Comparison of ENCODE assay signal across 12 cellular contexts in the genomic region with DNA sequence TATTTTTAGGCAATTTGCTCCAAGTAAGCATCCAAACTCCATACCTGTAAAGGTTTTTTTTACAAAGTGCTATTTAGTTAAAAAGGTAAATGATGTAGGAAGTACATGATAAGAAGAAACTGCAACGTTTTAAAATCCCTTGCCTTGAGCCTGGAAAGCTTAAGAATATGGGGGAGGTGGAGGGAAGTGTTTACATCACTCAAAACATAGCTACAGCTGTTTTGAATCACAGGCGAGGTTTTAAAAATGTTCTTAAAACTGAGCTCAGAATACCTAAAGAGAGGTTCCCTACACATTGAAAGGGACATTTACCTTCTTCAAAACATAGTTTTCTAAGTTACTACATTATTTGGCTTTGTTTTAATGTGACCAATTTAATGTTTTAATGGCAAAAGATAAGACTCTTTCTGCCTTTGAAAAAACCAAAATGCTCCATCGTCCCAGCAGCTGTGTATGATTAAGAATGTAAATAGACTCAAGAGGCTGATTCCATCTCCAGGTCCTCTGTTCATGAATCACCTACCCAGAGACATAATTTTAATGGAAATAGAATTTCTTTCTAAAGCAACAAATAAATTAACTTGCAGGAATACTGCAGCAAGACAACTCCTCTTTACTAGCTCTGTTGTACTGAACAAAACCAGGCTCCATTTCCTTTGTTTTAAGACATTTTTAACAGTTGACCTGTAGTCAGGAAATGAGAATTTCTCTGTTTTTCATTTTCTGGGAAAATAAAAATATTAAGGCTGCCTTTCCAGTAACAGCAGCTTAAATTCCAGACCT. TPM values are rescaled to one million over a fixed set of nuclear protein-coding genes. Genes with fewer than 3 reads are reported as not detected.
DNase-seq lines count a peak whose midpoint lies in the region; FAIRE-seq and TF ChIP-seq lines count a peak whose summit lies in the region.
"Had no signal": no experiment of that assay in that cellular context is flagged by ENCODE, and none has a peak within 500 bp of the region (broad histone marks: within the 10 kb centered on the region; RNA-seq: fewer than 3 reads in every experiment).

No MANE protein-coding gene starts in this region.

- H3K14ac ChIP-seq in H9 (ENCODE audit: insufficient read depth, low read length), result no peak overlapping the region

- H3K4me1 ChIP-seq in H9 (ENCODE audit: insufficient read depth, low read length), result no peaks in the 10 kb centered on the region
- H3K4me1 ChIP-seq in keratinocyte (ENCODE audit: control insufficient read depth, extremely low read depth, insufficient read depth, low read length), result peaks cover 15% of the 10 kb centered on the region

- no peak overlapping the region for H4K8ac ChIP-seq in H9 (replicated peaks; ENCODE audit: insufficient read length, low read depth, low read length)

- no peak for FAIRE-seq in keratinocyte (lab: Jason Lieb, UNC)
- FAIRE-seq: D721Med had no signal

- DNase-seq in A172 (ENCODE audit: low spot score), result peak; percentile 63
- no peak for DNase-seq in H9
- DNase-seq in amniotic stem cell (lab: John Stamatoyannopoulos, UW), result peak; percentile 45
- no peak for DNase-seq in keratinocyte (ENCODE audit: low read depth, low spot score)
- DNase-seq in HT-29 (ENCODE audit: low spot score), result no peak
- no peak for DNase-seq in NCI-H1930 (lab: John Stamatoyannopoulos, UW)
- DNase-seq in activated CD4-positive, alpha-beta memory T cell treated with anti-CD3 and anti-CD28 coated beads for 36 hours, result no peak
- DNase-seq in KG1 (lab: John Stamatoyannopoulos, UW), result no peak

- peak overlapping the region; percentile 60 for H2BK20ac ChIP-seq in H9 (ENCODE audit: low read depth, low read length, poor library complexity, severe bottlenecking)

- intact Hi-C loops in activated CD4-positive, alpha-beta memory T cell treated with anti-CD3 and anti-CD28 coated beads for 36 hours (cut with micrococcal nuclease), result no loop called here

- H3K9me1 ChIP-seq in keratinocyte (ENCODE audit: control insufficient read depth, extremely low read depth, insufficient read depth, low read length), result no peaks in the 10 kb centered on the region

- no peak overlapping the region for H4K5ac ChIP-seq in H9 (ENCODE audit: insufficient read length, low read depth, low read length)

- no peak overlapping the region for H2BK15ac ChIP-seq in H9 (ENCODE audit: low read depth, low read length)

- no peaks in the 10 kb centered on the region for H3K79me2 ChIP-seq in H9 (ENCODE audit: insufficient read depth, low read length)
- no peaks in the 10 kb centered on the region for H3K79me2 ChIP-seq in keratinocyte (ENCODE audit: control insufficient read depth, insufficient read depth, low read length)

- H2BK5ac ChIP-seq in H9 (ENCODE audit: insufficient read length, low read length), result no peak overlapping the region

- H3K56ac ChIP-seq in H9 (ENCODE audit: insufficient read length, low read depth, low read length), result no peak overlapping the region

- POLR2A ChIA-PET in activated CD4-positive, alpha-beta memory T cell treated with anti-CD3 and anti-CD28 coated beads for 36 hours (lab: Charles Lee), result no interaction called here

- H3K79me1 ChIP-seq in H9 (ENCODE audit: insufficient read depth, low read depth, low read length, poor library complexity, severe bottlenecking), result no peaks in the 10 kb centered on the region

- no CpG with 5 or more reads among the region's 3 CpGs for WGBS in H9 (ENCODE audit: extremely low coverage, insufficient read length, low lambda C conversion rate)

- no peak overlapping the region for H3K23ac ChIP-seq in H9 (ENCODE audit: insufficient read length, low read depth, low read length)

- H3K9me3 ChIP-seq in H9 (ENCODE audit: control insufficient read depth, low read depth, low read length) (no peaks in the 10 kb centered on the region), keratinocyte (ENCODE audit: control insufficient read depth, low read depth, low read length) (no peaks in the 10 kb centered on the region)

- no peak overlapping the region for H2BK120ac ChIP-seq in H9 (ENCODE audit: low read depth, low read length, poor library complexity, severe bottlenecking)

- H3K4me2 ChIP-seq in H9 (ENCODE audit: insufficient read depth, insufficient read length, low read length) (no peak overlapping the region), keratinocyte (ENCODE audit: control insufficient read depth, extremely low read depth, insufficient read depth, low read depth, low read length) (peak overlapping the region; percentile 1)

- dilution Hi-C loops in keratinocyte (cut with MboI; ENCODE audit: extremely low pct_ligation_motif_present, low sequenced_read_pairs), result no loop called here

- H3K27ac ChIP-seq in H9 (ENCODE audit: insufficient read length, low read depth, low read length), result no peak overlapping the region
- H3K27ac ChIP-seq in keratinocyte (ENCODE audit: control insufficient read depth, insufficient read depth, low read length), result no peak overlapping the region

- no peaks in the 10 kb centered on the region for H3K23me2 ChIP-seq in H9 (ENCODE audit: insufficient read length, low read depth, low read length, poor library complexity, severe bottlenecking)

- no peaks in the 10 kb centered on the region for H3K9me3 Mint-ChIP-seq in H9
- no peaks in the 10 kb centered on the region for H3K9me3 Mint-ChIP-seq in activated CD4-positive, alpha-beta memory T cell treated with anti-CD3 and anti-CD28 coated beads for 36 hours
- H3K9me3 Mint-ChIP-seq: central memory CD8-positive, alpha-beta T cell; IgD-negative memory B cell; T-helper 1 cell treated with Interleukin-12 subunit alpha and Interleukin-12 subunit beta and Interleukin-4 antibody, amounts not matched to agents 30 μg/mL and 1 μg/mL, for 36 hours had no signal

- H3K4me3 ChIP-seq in keratinocyte (ENCODE audit: control insufficient read depth in 2 of 3, extremely low read depth in 1 of 3, insufficient read depth in 2 of 3, low read depth in 1 of 3, low read length in 3 of 3), result no peak overlapping the region

- H3K4ac ChIP-seq in H9 (ENCODE audit: low read depth, low read length), result no peak overlapping the region

- no peak for TF ChIP-seq CTCF in H9 (conservative IDR thresholded peaks at IDR 0.05)
- TF ChIP-seq CTCF in keratinocyte (optimal IDR thresholded peaks at IDR 0.05 in 1 of 3, IDR thresholded peaks at IDR 0.05 in 1 of 3, conservative IDR thresholded peaks at IDR 0.05 in 1 of 3; ENCODE audit: extremely low read depth in 1 of 3, insufficient read depth in 2 of 3, low read length in 3 of 3), result no peak

- H4K91ac ChIP-seq in H9 (ENCODE audit: insufficient read length, low read depth, low read length), result no peak overlapping the region

- H2AFZ ChIP-seq in H9 (ENCODE audit: low read length), result no peak overlapping the region
- H2AFZ ChIP-seq in keratinocyte (ENCODE audit: control insufficient read depth, low read length), result peak overlapping the region; percentile 51

- no peak overlapping the region for H3T11ph ChIP-seq in H9 (ENCODE audit: low read length)

- CTCF ChIA-PET in activated CD4-positive, alpha-beta memory T cell treated with anti-CD3 and anti-CD28 coated beads for 36 hours (lab: Charles Lee), result interaction anchor here (0.5 to 1.4 kb wide), 5 partner anchors 264 to 1907 kb away, joined by 3 to 7 read pairs (median 3); no protein-coding TSS in a partner anchor

- H3K27ac Mint-ChIP-seq in H9, result peak overlapping the region in 2 of 3 experiments; percentile 72 to 73; a peak in 2 of 7 replicates
- H3K27ac Mint-ChIP-seq in activated CD4-positive, alpha-beta memory T cell treated with anti-CD3 and anti-CD28 coated beads for 36 hours, result no peak overlapping the region
- H3K27ac Mint-ChIP-seq: IgD-negative memory B cell; T-helper 1 cell treated with Interleukin-12 subunit alpha and Interleukin-12 subunit beta and Interleukin-4 antibody, amounts not matched to agents 30 μg/mL and 1 μg/mL, for 36 hours had no signal

- H2BK12ac ChIP-seq in H9 (ENCODE audit: insufficient read length, low read depth, low read length), result no peak overlapping the region

- H3K36me3 Mint-ChIP-seq in H9 (ENCODE audit: insufficient read depth in 1 of 3, low read depth in 3 of 3), result no peaks in the 10 kb centered on the region
- H3K36me3 Mint-ChIP-seq in activated CD4-positive, alpha-beta memory T cell treated with anti-CD3 and anti-CD28 coated beads for 36 hours, result no peaks in the 10 kb centered on the region
- H3K36me3 Mint-ChIP-seq: IgD-negative memory B cell had no signal

- no peak overlapping the region for H2AK5ac ChIP-seq in H9 (ENCODE audit: insufficient read length, low read length)

- H3K27me3 ChIP-seq in H9 (ENCODE audit: insufficient read depth, low read length) (no peaks in the 10 kb centered on the region), keratinocyte (ENCODE audit: control insufficient read depth, extremely low read depth, insufficient read depth, low read length) (no peaks in the 10 kb centered on the region)

- no peak overlapping the region for H3K9ac ChIP-seq in H9 (ENCODE audit: extremely low read depth, insufficient read length, low read length)
- H3K9ac ChIP-seq in keratinocyte (ENCODE audit: control insufficient read depth, extremely low read depth, insufficient read depth, low read length), result no peak overlapping the region

- no peaks in the 10 kb centered on the region for H3K36me3 ChIP-seq in keratinocyte (ENCODE audit: control insufficient read depth in 2 of 2, extremely low read depth in 1 of 2, insufficient read depth in 2 of 2, low read length in 2 of 2)

- H3K4me1 Mint-ChIP-seq in H9, result peaks cover 8 to 9% of the 10 kb centered on the region in 2 experiments
- peaks cover 11% of the 10 kb centered on the region for H3K4me1 Mint-ChIP-seq in activated CD4-positive, alpha-beta memory T cell treated with anti-CD3 and anti-CD28 coated beads for 36 hours (ENCODE audit: low read depth)
- H3K4me1 Mint-ChIP-seq: central memory CD8-positive, alpha-beta T cell; IgD-negative memory B cell had no signal

- H3K4me3 Mint-ChIP-seq in H9, result no peak overlapping the region
- no peak overlapping the region for H3K4me3 Mint-ChIP-seq in activated CD4-positive, alpha-beta memory T cell treated with anti-CD3 and anti-CD28 coated beads for 36 hours
- H3K4me3 Mint-ChIP-seq: central memory CD8-positive, alpha-beta T cell; IgD-negative memory B cell; T-helper 1 cell treated with Interleukin-12 subunit alpha and Interleukin-12 subunit beta and Interleukin-4 antibody, amounts not matched to agents 30 μg/mL and 1 μg/mL, for 36 hours had no signal

- H4K20me1 ChIP-seq in H9 (ENCODE audit: control insufficient read depth, insufficient read depth, insufficient read length) (no peaks in the 10 kb centered on the region), keratinocyte (ENCODE audit: control insufficient read depth, extremely low read depth, insufficient read depth, low read length) (no peaks in the 10 kb centered on the region)

- no peak overlapping the region for H3K18ac ChIP-seq in H9 (ENCODE audit: insufficient read length, low read depth, low read length)

- no peaks in the 10 kb centered on the region for H3K27me3 Mint-ChIP-seq in H9 (ENCODE audit: low read depth)
- H3K27me3 Mint-ChIP-seq in activated CD4-positive, alpha-beta memory T cell treated with anti-CD3 and anti-CD28 coated beads for 36 hours, result no peaks in the 10 kb centered on the region
- H3K27me3 Mint-ChIP-seq: central memory CD8-positive, alpha-beta T cell; IgD-negative memory B cell had no signal

RNA-seq across cellular contexts. Expression of gene WDR75, which starts 33.9 kb away (rescaled TPM):
- 63.3 and 79.0 TPM in 2 replicates for total RNA-seq in A172 (2014; rRNA removed; shearing (Covaris generic))
- total RNA-seq in H9 (2021), result 70.6 and 80.6 TPM in 2 replicates
- polyA plus RNA-seq in keratinocyte, result 37.0 to 67.3 TPM (median 60.4 TPM) in 3 replicates
- 43.6 TPM for polyA plus RNA-seq in keratinocyte (2011; ENCODE audit: low read depth)
- polyA plus RNA-seq in keratinocyte (2011; cell fraction: cytosol; rRNA removed), result 19.1 and 41.5 TPM in 2 replicates
- 64.9 and 91.2 TPM in 2 replicates for polyA plus RNA-seq in keratinocyte (2011; cell fraction: nucleus; rRNA removed)
- 26.1 and 29.0 TPM in 2 replicates for polyA plus RNA-seq in keratinocyte (2012; ENCODE audit: low replicate concordance)
- 41.1 to 66.3 TPM (median 56.1 TPM) in 3 replicates for polyA minus RNA-seq in keratinocyte
- 16.3 TPM for polyA minus RNA-seq in keratinocyte (2011; cell fraction: cytosol; rRNA and poly(A)+ RNA removed)
- polyA minus RNA-seq in keratinocyte (2011; cell fraction: nucleus; rRNA and poly(A)+ RNA removed), result 62.7 and 77.6 TPM in 2 replicates
- total RNA-seq in HT-29 (2014; rRNA removed; shearing (Covaris generic)), result 24.5 and 26.7 TPM in 2 replicates
- 10 to 100 TPM; 66.4 to 68.8 TPM for total RNA-seq in activated CD4-positive, alpha-beta memory T cell treated with anti-CD3 and anti-CD28 coated beads for 36 hours

Comparison
In these comparisons a context has a peak if more than half of its experiments do, and no peak if none do; other contexts are left out.
1. DNase-seq: peak in A172 (single experiment) and amniotic stem cell (single experiment); none in H9 (single experiment), keratinocyte (single experiment), HT-29 (single experiment), NCI-H1930 (0 of 2), activated CD4-positive, alpha-beta memory T cell treated with anti-CD3 and anti-CD28 coated beads for 36 hours (single experiment) and KG1 (single experiment).